Comparison of ENCODE assay signal across 22 cellular contexts in genomic region chr10:132934953-132935352, GRCh38. TPM values are rescaled to one million over a fixed set of nuclear protein-coding genes. Genes with fewer than 3 reads are reported as not detected.
DNase-seq lines count a peak whose midpoint lies in the region; ATAC-seq, FAIRE-seq and TF ChIP-seq lines count a peak whose summit lies in the region.
"Had no signal": no experiment of that assay in that cellular context is flagged by ENCODE, and none has a peak within 500 bp of the region (broad histone marks: within the 10 kb centered on the region; RNA-seq: fewer than 3 reads in every experiment).

No MANE protein-coding gene starts in this region.

- H4K91ac ChIP-seq in trophoblast cell (ENCODE audit: low read depth, low read length), result no peak overlapping the region

- H3K27me3 ChIP-seq in trophoblast cell (ENCODE audit: insufficient read depth, low read length) (no peaks in the 10 kb centered on the region), left lung (peaks cover 0 to 28% of the 10 kb centered on the region in 2 donors)

- FAIRE-seq in kidney (lab: Jason Lieb, UNC), result no peak
- FAIRE-seq: A549, GM12891, GM18507, H1 had no signal

- no peak overlapping the region for H4K8ac ChIP-seq in trophoblast cell (ENCODE audit: low read depth, low read length)

- peak; percentile 3 for DNase-seq in left ventricle myocardium superior
- DNase-seq in cardiac septum (ENCODE audit: low spot score), result no peak
- DNase-seq in kidney, result peak; percentile 10
- no peak for DNase-seq in trophoblast cell
- DNase-seq in left lung, result no peak
- DNase-seq: 8988T; C1 segment of cervical spinal cord; Calu3; CD4-positive, alpha-beta memory T cell; COR-L47; DMS53; DMS79 treated with DMSO at 0.1 percent for 48 hours; GF-D8; GM23248; H7; HCEC 1CT had no signal

- no peak for ATAC-seq in left ventricle myocardium superior
- no peak for ATAC-seq in left lung
- no peak for ATAC-seq in HG03097 (IDR thresholded peaks at IDR 0.05; ENCODE audit: low FRiP score, unreplicated experiment)
- no peak for ATAC-seq in HG02981 (IDR thresholded peaks at IDR 0.05; ENCODE audit: unreplicated experiment)
- ATAC-seq: A549 had no signal

- H3K9ac ChIP-seq in kidney (ENCODE audit: low read length in 2 of 2), result no peak overlapping the region
- no peak overlapping the region for H3K9ac ChIP-seq in trophoblast cell (ENCODE audit: low read length)
- H3K9ac ChIP-seq: GM23248 had no signal

- H3K27ac ChIP-seq in kidney (ENCODE audit: low read depth in 2 of 2, low read length in 2 of 2) (no peak overlapping the region), trophoblast cell (ENCODE audit: low read depth, low read length) (no peak overlapping the region), left lung (no peak overlapping the region)
- H3K27ac ChIP-seq: A549, GM23248 had no signal

- H2AK5ac ChIP-seq in trophoblast cell (ENCODE audit: low read length), result no peak overlapping the region

- H4K12ac ChIP-seq in trophoblast cell (ENCODE audit: low read depth, low read length), result no peak overlapping the region

- H2BK120ac ChIP-seq in trophoblast cell (ENCODE audit: insufficient read depth, low read length, poor library complexity), result no peak overlapping the region

- H3K36me3 ChIP-seq in kidney (ENCODE audit: control insufficient read depth in 1 of 2, insufficient read depth in 2 of 2, low read length in 2 of 2) (no peaks in the 10 kb centered on the region), trophoblast cell (ENCODE audit: control insufficient read depth in 1 of 2, insufficient read depth in 2 of 2, low read length in 2 of 2) (no peaks in the 10 kb centered on the region), left lung (no peaks in the 10 kb centered on the region)

- no peak overlapping the region for H2BK12ac ChIP-seq in trophoblast cell (ENCODE audit: low read length)

- H3K9me3 ChIP-seq in kidney (ENCODE audit: control insufficient read depth in 1 of 2, low read length in 2 of 2) (no peaks in the 10 kb centered on the region), trophoblast cell (ENCODE audit: insufficient read depth, low read depth, low read length) (peaks cover 3% of the 10 kb centered on the region), left lung (no peaks in the 10 kb centered on the region)
- H3K9me3 ChIP-seq: A549 had no signal

- H3K4me1 ChIP-seq in kidney (ENCODE audit: control insufficient read depth in 1 of 2, insufficient read depth in 1 of 2, low read depth in 1 of 2, low read length in 2 of 2) (no peaks in the 10 kb centered on the region), trophoblast cell (ENCODE audit: control insufficient read depth in 1 of 2, insufficient read depth in 2 of 2, low read length in 2 of 2) (no peaks in the 10 kb centered on the region), left lung (no peaks in the 10 kb centered on the region)
- H3K4me1 ChIP-seq: A549 had no signal

- no peak overlapping the region for H2BK5ac ChIP-seq in trophoblast cell (ENCODE audit: low read depth, low read length, poor library complexity)

- H3K79me1 ChIP-seq in trophoblast cell (ENCODE audit: low read length), result no peaks in the 10 kb centered on the region

- no peak overlapping the region for H3K4me2 ChIP-seq in trophoblast cell (ENCODE audit: low read length)
- H3K4me2 ChIP-seq: A549 had no signal

- no peak overlapping the region for H2AFZ ChIP-seq in trophoblast cell (ENCODE audit: insufficient read depth, low read length, poor library complexity)
- H2AFZ ChIP-seq: GM23248 had no signal

- peak overlapping the region; percentile 67 for H3K23ac ChIP-seq in trophoblast cell (ENCODE audit: low read length)

- H3K4me3 ChIP-seq in kidney (ENCODE audit: low read length in 2 of 2) (no peak overlapping the region), trophoblast cell (ENCODE audit: low read depth, low read length) (no peak overlapping the region), left lung (no peak overlapping the region)
- H3K4me3 ChIP-seq: A549, GM23248 had no signal

- H3K18ac ChIP-seq in trophoblast cell (ENCODE audit: low read length), result no peak overlapping the region

- intact Hi-C loops in left ventricle myocardium superior (cut with micrococcal nuclease) (no loop called here), cardiac septum (cut with DNase I) (no loop called here), kidney (cut with DNase I) (no loop called here), left lung (cut with DNase I) (no loop called here)

- H3K79me2 ChIP-seq in trophoblast cell (ENCODE audit: control insufficient read depth, insufficient read depth, low read length, poor library complexity), result no peaks in the 10 kb centered on the region

- H3K14ac ChIP-seq in trophoblast cell (ENCODE audit: low read length), result no peak overlapping the region

- no peak for TF ChIP-seq CTCF in kidney (IDR thresholded peaks at IDR 0.05; ENCODE audit: borderline replicate concordance, extremely low read depth, insufficient read depth)
- TF ChIP-seq CTCF in left lung (IDR thresholded peaks at IDR 0.05), result no peak

- no peak overlapping the region for H3K4ac ChIP-seq in trophoblast cell (ENCODE audit: low read depth, low read length)

- no CpG with 5 or more reads among the region's 6 CpGs for WGBS in trophoblast cell (ENCODE audit: extremely low coverage, insufficient coverage, insufficient read length)

RNA-seq across cellular contexts. Expression of gene CFAP46, which starts 7.4 kb away (rescaled TPM):
- total RNA-seq in left ventricle myocardium superior (1.5 TPM), cardiac septum (0.94 TPM), kidney (8.3 TPM), left lung (1 to 10 TPM; 1.2 to 4.1 TPM)
- 3.8 TPM for polyA plus RNA-seq in kidney (ENCODE audit: insufficient read depth, low read depth, low replicate concordance)
- polyA plus RNA-seq in trophoblast cell (2013), result 0.50 and 0.64 TPM in 2 replicates
- total RNA-seq: Calu3; CD4-positive, alpha-beta memory T cell had no signal
- polyA plus RNA-seq: CD4-positive, alpha-beta memory T cell had no signal

Comparison
In these comparisons a context has a peak if more than half of its experiments do, and no peak if none do; other contexts are left out.
1. DNase-seq: peak in left ventricle myocardium superior (single experiment) and kidney (single experiment); none in cardiac septum (single experiment), trophoblast cell (0 of 2) and left lung (0 of 2).